Comparison of ENCODE assay signal across 1 cellular context in the genomic region with DNA sequence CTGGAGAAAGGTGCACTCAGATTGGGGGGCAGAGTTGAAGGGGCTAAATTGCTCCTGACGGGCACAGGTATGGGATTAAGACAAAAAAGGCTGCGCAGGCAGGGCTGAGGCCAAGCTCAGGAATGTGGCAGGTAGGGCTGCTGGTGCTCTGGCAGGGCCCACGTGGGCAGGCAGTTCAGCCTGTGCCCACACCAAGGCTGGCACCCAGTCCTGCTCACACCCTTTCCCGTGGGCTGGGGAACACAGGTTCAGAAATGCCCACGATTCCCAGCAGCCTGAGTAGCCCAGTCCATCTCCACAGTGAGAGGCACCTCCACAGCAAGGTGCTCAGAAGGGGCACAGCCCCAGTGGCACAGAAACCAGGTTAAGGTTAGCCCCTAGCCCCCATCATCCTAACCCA.
TF ChIP-seq lines count a peak whose summit lies in the region.

No MANE protein-coding gene starts in this region.

TF ChIP-seq in WTC11, 78 proteins besides CTCF, POLR2A, EP300 and RAD21 (continued from another document):
- no peak for TF ChIP-seq RELA (CRISPR knock-in tag; IDR thresholded peaks at IDR 0.05; ENCODE audit: borderline replicate concordance)
- no peak for TF ChIP-seq ZNF232 (CRISPR knock-in tag; IDR thresholded peaks at IDR 0.05)
- TF ChIP-seq, protein P1, sequence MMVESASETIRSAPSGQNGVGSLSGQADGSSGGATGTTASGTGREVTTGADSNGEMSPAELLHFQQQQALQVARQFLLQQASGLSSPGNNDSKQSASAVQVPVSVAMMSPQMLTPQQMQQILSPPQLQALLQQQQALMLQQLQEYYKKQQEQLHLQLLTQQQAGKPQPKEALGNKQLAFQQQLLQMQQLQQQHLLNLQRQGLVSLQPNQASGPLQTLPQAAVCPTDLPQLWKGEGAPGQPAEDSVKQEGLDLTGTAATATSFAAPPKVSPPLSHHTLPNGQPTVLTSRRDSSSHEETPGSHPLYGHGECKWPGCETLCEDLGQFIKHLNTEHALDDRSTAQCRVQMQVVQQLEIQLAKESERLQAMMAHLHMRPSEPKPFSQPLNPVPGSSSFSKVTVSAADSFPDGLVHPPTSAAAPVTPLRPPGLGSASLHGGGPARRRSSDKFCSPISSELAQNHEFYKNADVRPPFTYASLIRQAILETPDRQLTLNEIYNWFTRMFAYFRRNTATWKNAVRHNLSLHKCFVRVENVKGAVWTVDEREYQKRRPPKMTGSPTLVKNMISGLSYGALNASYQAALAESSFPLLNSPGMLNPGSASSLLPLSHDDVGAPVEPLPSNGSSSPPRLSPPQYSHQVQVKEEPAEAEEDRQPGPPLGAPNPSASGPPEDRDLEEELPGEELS (CRISPR knock-in tag; IDR thresholded peaks at IDR 0.05), result no peak
- TF ChIP-seq, protein P2, sequence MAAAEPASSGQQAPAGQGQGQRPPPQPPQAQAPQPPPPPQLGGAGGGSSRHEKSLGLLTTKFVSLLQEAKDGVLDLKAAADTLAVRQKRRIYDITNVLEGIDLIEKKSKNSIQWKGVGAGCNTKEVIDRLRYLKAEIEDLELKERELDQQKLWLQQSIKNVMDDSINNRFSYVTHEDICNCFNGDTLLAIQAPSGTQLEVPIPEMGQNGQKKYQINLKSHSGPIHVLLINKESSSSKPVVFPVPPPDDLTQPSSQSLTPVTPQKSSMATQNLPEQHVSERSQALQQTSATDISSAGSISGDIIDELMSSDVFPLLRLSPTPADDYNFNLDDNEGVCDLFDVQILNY (CRISPR knock-in tag; IDR thresholded peaks at IDR 0.05), result no peak
- TF ChIP-seq ZNF416 (CRISPR knock-in tag; IDR thresholded peaks at IDR 0.05), result no peak
- TF ChIP-seq OVOL2 (CRISPR knock-in tag; IDR thresholded peaks at IDR 0.05; ENCODE audit: borderline replicate concordance), result no peak
- no peak for TF ChIP-seq ZNF423 (CRISPR knock-in tag; IDR thresholded peaks at IDR 0.05)
- TF ChIP-seq SMAD3 (CRISPR knock-in tag; IDR thresholded peaks at IDR 0.05; ENCODE audit: borderline replicate concordance), result no peak
- no peak for TF ChIP-seq FOXK1 (CRISPR knock-in tag; IDR thresholded peaks at IDR 0.05)
